Comparison of ENCODE assay signal across 6 cellular contexts in the genomic region with DNA sequence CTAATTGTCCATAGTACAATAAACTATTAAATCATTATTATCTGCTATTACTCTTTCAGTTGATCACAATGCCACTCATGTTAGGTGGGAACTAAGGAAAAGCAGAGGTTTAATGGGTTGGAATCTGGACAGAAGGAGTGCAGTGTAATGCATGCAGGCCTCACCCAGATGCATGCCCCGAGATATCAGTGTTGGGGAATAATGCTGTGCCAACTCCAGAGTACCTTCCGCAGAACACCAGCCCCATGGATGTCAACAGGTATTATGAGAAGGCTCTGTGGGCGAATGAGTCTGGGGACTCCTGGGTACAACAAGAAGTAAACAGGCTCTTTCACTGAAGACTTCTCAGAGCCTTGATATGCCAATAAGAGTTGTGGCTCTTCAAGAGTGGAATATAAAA.
"Had no signal": no experiment of that assay in that cellular context is flagged by ENCODE, and none has a peak within 500 bp of the region (broad histone marks: within the 10 kb centered on the region; RNA-seq: fewer than 3 reads in every experiment).

No MANE protein-coding gene starts in this region.

- H3K4me3 ChIP-seq: K562 had no signal

- DNase-seq: KBM-7, KG1 had no signal

- H3K4me2 ChIP-seq: KMS-11 had no signal

- H3K27ac ChIP-seq: HL-60, KMS-11 had no signal

- ATAC-seq: HepG2, K562 had no signal

- H3K9ac ChIP-seq: KMS-11 had no signal
